10 cellular contexts compared by ENCODE assay signal in the genomic region with DNA sequence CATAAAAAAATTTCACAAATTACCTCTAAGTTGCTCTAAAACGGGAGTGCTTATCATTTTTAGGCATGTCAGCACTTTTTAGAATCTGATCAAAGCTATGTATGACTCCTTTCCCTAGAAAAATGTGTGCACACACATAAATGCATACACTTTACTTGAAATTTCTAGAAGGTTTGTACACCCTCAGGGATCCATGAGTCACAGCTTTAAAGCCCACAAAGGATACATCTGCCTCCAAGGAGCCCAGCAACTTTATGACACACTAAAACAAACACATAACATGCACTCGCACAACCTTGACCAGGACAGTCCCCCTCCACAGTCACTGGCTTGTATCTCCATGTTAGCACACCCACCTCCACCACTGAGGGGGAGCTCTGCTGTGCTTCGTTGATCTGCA.
DNase-seq lines count a peak whose midpoint lies in the region; TF ChIP-seq lines count a peak whose summit lies in the region.
"Had no signal": no experiment of that assay in that cellular context is flagged by ENCODE, and none has a peak within 500 bp of the region (broad histone marks: within the 10 kb centered on the region; RNA-seq: fewer than 3 reads in every experiment).

No MANE protein-coding gene starts in this region.

- no peak overlapping the region for H2AK5ac ChIP-seq in mesendoderm (ENCODE audit: low read length)

- H3K23ac ChIP-seq in mesendoderm (ENCODE audit: low read length) = no peak overlapping the region

- H3K4me2 ChIP-seq in Loucy (ENCODE audit: low read depth, low read length, poor library complexity, severe bottlenecking) = peak overlapping the region; percentile 87
- H3K4me2 ChIP-seq in mammary epithelial cell (ENCODE audit: insufficient read depth, low read depth, low read length) = peak overlapping the region; percentile 21
- no peak overlapping the region for H3K4me2 ChIP-seq in mesendoderm (ENCODE audit: low read length)
- H3K4me2 ChIP-seq: KMS-11 had no signal

- H2AFZ ChIP-seq in Loucy (ENCODE audit: low read length) (no peak overlapping the region), mammary epithelial cell (ENCODE audit: low read depth, low read length) (peak overlapping the region; percentile 2)

- H3K27me3 ChIP-seq in Loucy (ENCODE audit: insufficient read depth, low read length, poor library complexity, severe bottlenecking) (no peaks in the 10 kb centered on the region), mammary epithelial cell (ENCODE audit: insufficient read depth, low read length) (no peaks in the 10 kb centered on the region), mesendoderm (ENCODE audit: insufficient read depth, low read length, poor library complexity) (no peaks in the 10 kb centered on the region)
- H3K27me3 ChIP-seq: vagina had no signal

- H3K36me3 ChIP-seq in Loucy (ENCODE audit: insufficient read depth, low read length) (no peaks in the 10 kb centered on the region), mammary epithelial cell (ENCODE audit: insufficient read depth, low read length) (no peaks in the 10 kb centered on the region), mesendoderm (ENCODE audit: control insufficient read depth, insufficient read depth, low read length) (no peaks in the 10 kb centered on the region)
- H3K36me3 ChIP-seq: vagina had no signal

- no peak overlapping the region for H3K56ac ChIP-seq in mesendoderm (ENCODE audit: low read length)

- H2BK120ac ChIP-seq in mesendoderm (ENCODE audit: low read depth, low read length) = no peak overlapping the region

- H2BK5ac ChIP-seq in mesendoderm (ENCODE audit: low read length) = no peak overlapping the region

- H3K9me3 ChIP-seq in Loucy (ENCODE audit: insufficient read depth, low read depth, low read length) = no peaks in the 10 kb centered on the region
- no peaks in the 10 kb centered on the region for H3K9me3 ChIP-seq in mammary epithelial cell (replicated peaks; ENCODE audit: insufficient read depth, low read length)
- H3K9me3 ChIP-seq: vagina had no signal

- H2BK15ac ChIP-seq in mesendoderm (replicated peaks; ENCODE audit: low read depth) = no peak overlapping the region

- H3K4me3 ChIP-seq in Loucy (ENCODE audit: low read length, poor library complexity, severe bottlenecking) (peak overlapping the region; percentile 63), mammary epithelial cell (replicated peaks in 1 of 3; ENCODE audit: insufficient read depth in 1 of 3, low read depth in 2 of 3, low read length in 3 of 3) (no peak overlapping the region), mesendoderm (ENCODE audit: low read length) (no peak overlapping the region)
- H3K4me3 ChIP-seq: vagina had no signal

- H3K79me2 ChIP-seq in Loucy (ENCODE audit: insufficient read depth, low read length) (no peaks in the 10 kb centered on the region), mammary epithelial cell (ENCODE audit: insufficient read depth, low read length) (no peaks in the 10 kb centered on the region), mesendoderm (ENCODE audit: control insufficient read depth, insufficient read depth, low read length) (no peaks in the 10 kb centered on the region)

- H3K4ac ChIP-seq in mesendoderm (ENCODE audit: low read depth, low read length) = no peak overlapping the region

- CTCF ChIA-PET in mammary epithelial cell (lab: Charles Lee; ENCODE audit: low non-redundant PET) = no interaction called here

- H3K27ac ChIP-seq in mammary epithelial cell (ENCODE audit: insufficient read depth, low read depth, low read length) (peak overlapping the region; percentile 44), mesendoderm (ENCODE audit: low read depth, low read length) (no peak overlapping the region)
- H3K27ac ChIP-seq: KMS-11, vagina had no signal

- in situ Hi-C loops in mammary epithelial cell (cut with MboI; ENCODE audit: low sequenced_read_pairs in 2 of 2) = no loop called here

- intact Hi-C loops in mammary epithelial cell (cut with micrococcal nuclease) = no loop called here

- WGBS in mammary epithelial cell (ENCODE audit: low coverage, missing lambda C conversion rate) = 3% methylated on average over 3 of the region's 3 CpGs
- WGBS in mesendoderm (ENCODE audit: extremely low coverage, insufficient coverage, low lambda C conversion rate) = no CpG with 5 or more reads among the region's 3 CpGs

- peaks cover 66% of the 10 kb centered on the region for H3K4me1 ChIP-seq in Loucy (ENCODE audit: insufficient read depth, low read length, poor library complexity, severe bottlenecking)
- H3K4me1 ChIP-seq in mammary epithelial cell (ENCODE audit: insufficient read depth, low read length) = peaks cover 32% of the 10 kb centered on the region
- H3K4me1 ChIP-seq in mesendoderm (ENCODE audit: control insufficient read depth, low read depth, low read length) = no peaks in the 10 kb centered on the region
- H3K4me1 ChIP-seq: vagina had no signal

- DNase-seq in DMS53 (lab: John Stamatoyannopoulos, UW) (peak; percentile 23), mammary epithelial cell (peak; percentile 91), myocyte (ENCODE audit: low read depth) (peak; percentile 16), amygdala (lab: John Stamatoyannopoulos, UW) (no peak), retina (no peak), NCI-H82 (lab: John Stamatoyannopoulos, UW) (no peak), mesendoderm (no peak)

- no peaks in the 10 kb centered on the region for H3K9me2 ChIP-seq in Loucy (replicated peaks; ENCODE audit: low read depth, low read length)

- H3F3A ChIP-seq in Loucy (ENCODE audit: low read depth) = peaks cover 17% of the 10 kb centered on the region

- H4K20me1 ChIP-seq in Loucy (ENCODE audit: insufficient read depth, low read length, poor library complexity, severe bottlenecking) = no peaks in the 10 kb centered on the region
- H4K20me1 ChIP-seq in mammary epithelial cell (ENCODE audit: insufficient read depth, low read length) = no peaks in the 10 kb centered on the region

- no peak overlapping the region for H4K8ac ChIP-seq in mesendoderm (ENCODE audit: low read depth, low read length)

- no peak for TF ChIP-seq CTCF in Loucy (conservative IDR thresholded peaks at IDR 0.05; ENCODE audit: low read length)
- no peak for TF ChIP-seq CTCF in mammary epithelial cell (conservative IDR thresholded peaks at IDR 0.05 in 1 of 2, IDR thresholded peaks at IDR 0.05 in 1 of 2; ENCODE audit: extremely low read depth in 1 of 2, insufficient read depth in 1 of 2, low read depth in 1 of 2, low read length in 2 of 2)

- no peaks in the 10 kb centered on the region for H3K79me1 ChIP-seq in mesendoderm (ENCODE audit: low read length)

- no peak overlapping the region for H3K18ac ChIP-seq in mesendoderm (ENCODE audit: low read length)

- no TSS peak for BruUV-seq in mammary epithelial cell (replicated peaks; lab: Mats Ljungman, UMichigan)

- dilution Hi-C loops in mammary epithelial cell (cut with HindIII; ENCODE audit: low sequenced_read_pairs) = no loop called here

- H3K9ac ChIP-seq in Loucy (ENCODE audit: low read depth, low read length, poor library complexity, severe bottlenecking) (peak overlapping the region; percentile 82), mammary epithelial cell (ENCODE audit: insufficient read depth, low read length) (no peak overlapping the region), mesendoderm (ENCODE audit: low read length) (no peak overlapping the region)
- H3K9ac ChIP-seq: KMS-11 had no signal

- H4K5ac ChIP-seq in mesendoderm (ENCODE audit: low read length) = no peak overlapping the region

Comparison
In these comparisons a context has a peak if more than half of its experiments do, and no peak if none do; other contexts are left out.
1. DNase-seq: peak in DMS53 (single experiment), mammary epithelial cell (single experiment) and myocyte (single experiment); none in amygdala (0 of 56), retina (single experiment), NCI-H82 (single experiment) and mesendoderm (single experiment).